In genomic region chr12:67910360-67911292, GRCh38 we compare ENCODE assay signal across 11 cellular contexts.
A peak's percentile ranks its signal among the peaks of the same experiment; 100 is the strongest.
DNase-seq lines count a peak whose midpoint lies in the region; ATAC-seq and TF ChIP-seq lines count a peak whose summit lies in the region.
"Had no signal": no experiment of that assay in that cellular context is flagged by ENCODE, and none has a peak within 500 bp of the region (broad histone marks: within the 10 kb centered on the region; RNA-seq: fewer than 3 reads in every experiment).

No MANE protein-coding gene starts in this region.

- H3K36me3 ChIP-seq in A673 (ENCODE audit: insufficient read depth, low read length, poor library complexity, severe bottlenecking) (no peaks in the 10 kb centered on the region), right atrium auricular region (no peaks in the 10 kb centered on the region), colonic mucosa (no peaks in the 10 kb centered on the region)

- no peak overlapping the region for H3K9ac ChIP-seq in colonic mucosa (ENCODE audit: low read depth in 2 of 2, low read length in 2 of 2)

- no peak for TF ChIP-seq CTCF in A673 (conservative IDR thresholded peaks at IDR 0.05; ENCODE audit: low read depth, low read length)
- TF ChIP-seq CTCF in right atrium auricular region (IDR thresholded peaks at IDR 0.05): no peak
- no peak for TF ChIP-seq CTCF in colonic mucosa (IDR thresholded peaks at IDR 0.05)

- no peak for ATAC-seq in activated naive CD8-positive, alpha-beta T cell treated with anti-CD3 and anti-CD28 coated beads, Interleukin-2, amount 50 U/mL, for 24 hours

- intact Hi-C loops in A673 (cut with micrococcal nuclease; ENCODE audit: unreplicated experiment): no loop called here
- intact Hi-C loops in colonic mucosa (cut with DNase I): no loop called here

- no peaks in the 10 kb centered on the region for H3K36me3 Mint-ChIP-seq in activated naive CD8-positive, alpha-beta T cell treated with anti-CD3 and anti-CD28 coated beads, Interleukin-2, amount 50 U/mL, for 24 hours (ENCODE audit: low read depth)

- DNase-seq in A673 (ENCODE audit: low spot score) (peak; percentile 1), HPDE6-E6E7 (ENCODE audit: extremely low spot score) (peak; percentile 54), astrocyte of the hippocampus (ENCODE audit: low read depth, low spot score) (peak; percentile 79), right atrium auricular region (ENCODE audit: low spot score) (no peak), colonic mucosa (no peak), NCI-H2081 (lab: John Stamatoyannopoulos, UW) (no peak)
- DNase-seq in activated naive CD8-positive, alpha-beta T cell treated with anti-CD3 and anti-CD28 coated beads, Interleukin-2, amount 50 U/mL, for 24 hours: no peak
- no peak for DNase-seq in stimulated activated CD4-positive, alpha-beta T cell treated with anti-CD3 and anti-CD28 coated beads, Interleukin-15, amount 100 ng/mL, for 24 hours
- DNase-seq: NCI-H1105, SHP77 had no signal

- no peak overlapping the region for H3K4me3 Mint-ChIP-seq in activated naive CD8-positive, alpha-beta T cell treated with anti-CD3 and anti-CD28 coated beads, Interleukin-2, amount 50 U/mL, for 24 hours

- H3K9me3 ChIP-seq in A673 (ENCODE audit: low read depth, low read length, poor library complexity, severe bottlenecking): no peaks in the 10 kb centered on the region
- no peaks in the 10 kb centered on the region for H3K9me3 ChIP-seq in right atrium auricular region
- H3K9me3 ChIP-seq in colonic mucosa: no peaks in the 10 kb centered on the region

- no TSS peak for BruUV-seq in A673 (replicated peaks; lab: Mats Ljungman, UMichigan)

- H3K9me3 Mint-ChIP-seq in activated naive CD8-positive, alpha-beta T cell treated with anti-CD3 and anti-CD28 coated beads, Interleukin-2, amount 50 U/mL, for 24 hours: peaks cover 13% of the 10 kb centered on the region

- peaks cover 1% of the 10 kb centered on the region for H3K27me3 Mint-ChIP-seq in activated naive CD8-positive, alpha-beta T cell treated with anti-CD3 and anti-CD28 coated beads, Interleukin-2, amount 50 U/mL, for 24 hours

- no peaks in the 10 kb centered on the region for H3K4me1 Mint-ChIP-seq in activated naive CD8-positive, alpha-beta T cell treated with anti-CD3 and anti-CD28 coated beads, Interleukin-2, amount 50 U/mL, for 24 hours

- H3K4me3 ChIP-seq in A673 (ENCODE audit: low read depth, low read length, poor library complexity, severe bottlenecking) (no peak overlapping the region), right atrium auricular region (no peak overlapping the region), colonic mucosa (no peak overlapping the region)

- peaks cover 6% of the 10 kb centered on the region for H3K27me3 ChIP-seq in A673 (replicated peaks; ENCODE audit: insufficient read depth, low read depth, low read length, poor library complexity)
- H3K27me3 ChIP-seq in right atrium auricular region: no peaks in the 10 kb centered on the region
- H3K27me3 ChIP-seq in colonic mucosa: no peaks in the 10 kb centered on the region

- H3K27ac ChIP-seq in A673 (ENCODE audit: low read depth, low read length, poor library complexity, severe bottlenecking) (no peak overlapping the region), right atrium auricular region (peak overlapping the region; percentile 60 to 85), colonic mucosa (no peak overlapping the region)
- H3K27ac ChIP-seq: C4-2B had no signal

- POLR2A ChIA-PET in A673 (lab: Charles Lee; ENCODE audit: low non-redundant PET): no interaction called here

- no peaks in the 10 kb centered on the region for H3K4me1 ChIP-seq in A673 (ENCODE audit: insufficient read depth, low read length, poor library complexity, severe bottlenecking)
- no peaks in the 10 kb centered on the region for H3K4me1 ChIP-seq in right atrium auricular region
- H3K4me1 ChIP-seq in colonic mucosa: no peaks in the 10 kb centered on the region

- no peak overlapping the region for H3K27ac Mint-ChIP-seq in activated naive CD8-positive, alpha-beta T cell treated with anti-CD3 and anti-CD28 coated beads, Interleukin-2, amount 50 U/mL, for 24 hours

- CTCF ChIA-PET in A673 (lab: Charles Lee): no interaction called here

Comparison
In these comparisons a context has a peak if more than half of its experiments do, and no peak if none do; other contexts are left out.
1. DNase-seq: peak in A673 (single experiment), HPDE6-E6E7 (single experiment) and astrocyte of the hippocampus (single experiment); none in right atrium auricular region (single experiment), colonic mucosa (single experiment), NCI-H2081 (0 of 2), activated naive CD8-positive, alpha-beta T cell treated with anti-CD3 and anti-CD28 coated beads, Interleukin-2, amount 50 U/mL, for 24 hours (single experiment) and stimulated activated CD4-positive, alpha-beta T cell treated with anti-CD3 and anti-CD28 coated beads, Interleukin-15, amount 100 ng/mL, for 24 hours (single experiment).
2. H3K27ac ChIP-seq: peak in right atrium auricular region (2 of 2); none in A673 (single experiment) and colonic mucosa (single experiment).